Comparison of ENCODE assay signal across 11 cellular contexts in genomic region chr17:82301300-82301915, GRCh38. TPM values are rescaled to one million over a fixed set of nuclear protein-coding genes. Genes with fewer than 3 reads are reported as not detected.
DNase-seq lines count a peak whose midpoint lies in the region; ATAC-seq and TF ChIP-seq lines count a peak whose summit lies in the region.
"Had no signal": no experiment of that assay in that cellular context is flagged by ENCODE, and none has a peak within 500 bp of the region (broad histone marks: within the 10 kb centered on the region; RNA-seq: fewer than 3 reads in every experiment).

No MANE protein-coding gene starts in this region.

- H4K20me1 ChIP-seq in PC-9 (ENCODE audit: insufficient read depth) = no peaks in the 10 kb centered on the region

- DNase-seq in AG20443 (ENCODE audit: low spot score) (peak; percentile 7), H7 (peak; percentile 56), naive B cell (no peak), dorsolateral prefrontal cortex (no peak), PC-9 (no peak)
- peak in 1 of 2 donors; percentile 50 for DNase-seq in activated T-cell treated with anti-CD3 and anti-CD28 coated beads, Interleukin-2, amount 50 U/mL, for 72 hours
- DNase-seq: KG1 had no signal

- H3K4me2 ChIP-seq in PC-9 = no peak overlapping the region

- no peak overlapping the region for H2AFZ ChIP-seq in PC-9

- no peaks in the 10 kb centered on the region for H3K9me3 Mint-ChIP-seq in activated T-cell treated with anti-CD3 and anti-CD28 coated beads, Interleukin-2, amount 50 U/mL, for 72 hours
- H3K9me3 Mint-ChIP-seq in naive B cell = no peaks in the 10 kb centered on the region

- H3K4me1 ChIP-seq in PC-9 (replicated peaks; ENCODE audit: insufficient read depth) = peaks cover 19% of the 10 kb centered on the region

- CTCF ChIA-PET in PC-9 (lab: Charles Lee) = no interaction called here

- H3F3A ChIP-seq in PC-9 (ENCODE audit: insufficient read depth, low read depth) = peaks cover 22% of the 10 kb centered on the region

- POLR2A ChIA-PET in PC-9 (lab: Charles Lee; ENCODE audit: unreplicated experiment) = no interaction called here

- H3K27ac ChIP-seq in dorsolateral prefrontal cortex = no peak overlapping the region
- H3K27ac ChIP-seq in PC-9 = no peak overlapping the region
- H3K27ac ChIP-seq: SJSA1 had no signal

- no peak for ATAC-seq in activated T-cell treated with anti-CD3 and anti-CD28 coated beads, Interleukin-2, amount 50 U/mL, for 72 hours (replicated peaks in 1 of 2)
- no peak for ATAC-seq in naive B cell (ENCODE audit: low read depth in 2 of 2)
- no peak for ATAC-seq in HG03469 (IDR thresholded peaks at IDR 0.05; ENCODE audit: unreplicated experiment)
- ATAC-seq in GM21576 (IDR thresholded peaks at IDR 0.05; ENCODE audit: unreplicated experiment) = no peak

- TF ChIP-seq CTCF in dorsolateral prefrontal cortex (IDR thresholded peaks at IDR 0.05 in 54 of 56, conservative IDR thresholded peaks at IDR 0.05 in 2 of 56; ENCODE audit: low read depth in 1 of 56, partially characterized antibody in 56 of 56) (no peak), PC-9 (conservative IDR thresholded peaks at IDR 0.05) (no peak)

- H3K4me3 Mint-ChIP-seq in activated T-cell treated with anti-CD3 and anti-CD28 coated beads, Interleukin-2, amount 50 U/mL, for 72 hours = peak overlapping the region; percentile 98 to 99
- H3K4me3 Mint-ChIP-seq in naive B cell = peak overlapping the region in 7 of 8 donors; percentile 15 to 76 (median 51)

- H3K27me3 ChIP-seq in H7 (ENCODE audit: control insufficient read depth, insufficient read depth, low read length) (no peaks in the 10 kb centered on the region), dorsolateral prefrontal cortex (no peaks in the 10 kb centered on the region), PC-9 (ENCODE audit: insufficient read depth, low read depth) (no peaks in the 10 kb centered on the region)
- H3K27me3 ChIP-seq: SJSA1 had no signal

- no TSS peak for BruUV-seq in PC-9 (replicated peaks; lab: Mats Ljungman, UMichigan)

- no peak overlapping the region for H3K4me3 ChIP-seq in H7 (ENCODE audit: insufficient read depth, low read depth, low read length)
- H3K4me3 ChIP-seq in dorsolateral prefrontal cortex = no peak overlapping the region
- H3K4me3 ChIP-seq in PC-9 = no peak overlapping the region
- H3K4me3 ChIP-seq: lung, SJSA1 had no signal

- peaks cover 94% of the 10 kb centered on the region for H3K4me1 Mint-ChIP-seq in activated T-cell treated with anti-CD3 and anti-CD28 coated beads, Interleukin-2, amount 50 U/mL, for 72 hours (ENCODE audit: low read depth)
- H3K4me1 Mint-ChIP-seq in naive B cell = peaks cover 49 to 72% (median 60%) of the 10 kb centered on the region in 3 donors

- no peaks in the 10 kb centered on the region for H3K9me2 ChIP-seq in PC-9 (ENCODE audit: insufficient read depth)

- intact Hi-C loops in dorsolateral prefrontal cortex (cut with DNase I) (loop anchor here in 1 of 2 donors (5.0 kb wide), 1 partner anchor 59 kb away; no protein-coding TSS in a partner anchor), PC-9 (cut with micrococcal nuclease; ENCODE audit: unreplicated experiment) (no loop called here)

- H3K9me3 ChIP-seq in PC-9 (ENCODE audit: insufficient read depth, low read depth) = no peaks in the 10 kb centered on the region
- H3K9me3 ChIP-seq: SJSA1 had no signal

- H3K79me2 ChIP-seq in PC-9 (ENCODE audit: low read depth) = no peaks in the 10 kb centered on the region

- H3K36me3 ChIP-seq in H7 (replicated peaks; ENCODE audit: control insufficient read depth, insufficient read depth, low read length) (no peaks in the 10 kb centered on the region), PC-9 (ENCODE audit: low read depth) (no peaks in the 10 kb centered on the region)
- H3K36me3 ChIP-seq: SJSA1 had no signal

- peaks cover 4 to 7% of the 10 kb centered on the region in 2 donors for H3K36me3 Mint-ChIP-seq in activated T-cell treated with anti-CD3 and anti-CD28 coated beads, Interleukin-2, amount 50 U/mL, for 72 hours (ENCODE audit: insufficient read depth in 2 of 2)
- no peaks in the 10 kb centered on the region for H3K36me3 Mint-ChIP-seq in naive B cell

- peak overlapping the region; percentile 90 for H3K27ac Mint-ChIP-seq in activated T-cell treated with anti-CD3 and anti-CD28 coated beads, Interleukin-2, amount 50 U/mL, for 72 hours
- peak overlapping the region; percentile 49 to 100 (median 94) for H3K27ac Mint-ChIP-seq in naive B cell

- H3K27me3 Mint-ChIP-seq in activated T-cell treated with anti-CD3 and anti-CD28 coated beads, Interleukin-2, amount 50 U/mL, for 72 hours (ENCODE audit: low read depth) = no peaks in the 10 kb centered on the region
- no peaks in the 10 kb centered on the region for H3K27me3 Mint-ChIP-seq in naive B cell

RNA-seq across cellular contexts. Expression of gene CD7, which starts 16.0 kb away (rescaled TPM):
- total RNA-seq in H7 (2014; rRNA removed; shearing (Covaris generic)) = 0.38 and 1.7 TPM in 2 replicates
- 1,000 to 10,000 TPM in 1 of 2 donors, 100 to 1,000 TPM in 1; 845 to 1,007 TPM for total RNA-seq in activated T-cell treated with anti-CD3 and anti-CD28 coated beads, Interleukin-2, amount 50 U/mL, for 72 hours
- polyA plus RNA-seq in naive B cell (ENCODE audit: low read depth in 6 of 6) = 1 to 10 TPM in 2 of 6 donors, under 1 TPM in 2, not detected in 2; 0.50 to 1.5 (median 1.0) TPM
- 1 to 10 TPM in 24 of 120 experiments, under 1 TPM in 50, not detected in 46; 0.24 to 2.2 (median 0.71) TPM for total RNA-seq in dorsolateral prefrontal cortex
- 0.48 and 0.68 TPM in 2 replicates for total RNA-seq in PC-9 (2021)
- total RNA-seq: SJSA1 had no signal

RNA-seq across cellular contexts. Expression of gene CSNK1D, which starts 27.9 kb away (rescaled TPM):
- total RNA-seq in H7 (2014; rRNA removed; shearing (Covaris generic)) = 31.7 and 37.3 TPM in 2 replicates
- 100 to 1,000 TPM; 166 to 170 TPM for total RNA-seq in activated T-cell treated with anti-CD3 and anti-CD28 coated beads, Interleukin-2, amount 50 U/mL, for 72 hours
- 10 to 100 TPM; 27.7 to 78.6 (median 63.4) TPM for polyA plus RNA-seq in naive B cell (ENCODE audit: low read depth in 6 of 6)
- 100 to 1,000 TPM in 117 of 120 experiments, 10 to 100 TPM in 3; 96.2 to 160 (median 125) TPM for total RNA-seq in dorsolateral prefrontal cortex
- 151 and 181 TPM in 2 replicates for total RNA-seq in PC-9 (2021)

RNA-seq across cellular contexts. Expression of gene SECTM1, which starts 32.2 kb away (rescaled TPM):
- total RNA-seq in H7 (2014; rRNA removed; shearing (Covaris generic)) = 0.44 and 0.94 TPM in 2 replicates
- total RNA-seq in activated T-cell treated with anti-CD3 and anti-CD28 coated beads, Interleukin-2, amount 50 U/mL, for 72 hours = 10 to 100 TPM in 1 of 2 donors, 1 to 10 TPM in 1; 3.3 to 12.6 TPM
- polyA plus RNA-seq in naive B cell (ENCODE audit: low read depth in 6 of 6) = 1 to 10 TPM in 1 of 6 donors, under 1 TPM in 1, not detected in 4; 0.19 to 2.2 TPM
- 10 to 100 TPM in 3 of 120 experiments, 1 to 10 TPM in 85, under 1 TPM in 30, not detected in 2; 0.33 to 16.8 (median 1.9) TPM for total RNA-seq in dorsolateral prefrontal cortex
- total RNA-seq in PC-9 (2021) = 3.6 and 6.3 TPM in 2 replicates

RNA-seq across cellular contexts. Expression of gene TEX19, which starts 57.6 kb away (rescaled TPM):
- 1.1 and 1.9 TPM in 2 replicates for total RNA-seq in H7 (2014; rRNA removed; shearing (Covaris generic))
- total RNA-seq in activated T-cell treated with anti-CD3 and anti-CD28 coated beads, Interleukin-2, amount 50 U/mL, for 72 hours = under 1 TPM in 1 of 2 donors, not detected in 1; 0.17 TPM
- not detected for polyA plus RNA-seq in naive B cell (ENCODE audit: low read depth in 6 of 6)
- total RNA-seq in dorsolateral prefrontal cortex (not detected), PC-9 (2021) (0.24 and 0.28 TPM in 2 replicates)
- total RNA-seq: lung had no signal

Comparison
In these comparisons a context has a peak if more than half of its experiments do, and no peak if none do; other contexts are left out.
1. DNase-seq: peak in AG20443 (single experiment) and H7 (single experiment); none in naive B cell (single experiment), dorsolateral prefrontal cortex (0 of 10) and PC-9 (0 of 2).
2. RNA of gene CD7, which starts 16.0 kb away (total RNA-seq): 845 to 1,007 TPM in activated T-cell treated with anti-CD3 and anti-CD28 coated beads, Interleukin-2, amount 50 U/mL, for 72 hours; 0.48 to 0.68 TPM in PC-9, 0.24 to 2.2 TPM in dorsolateral prefrontal cortex and 0.38 to 1.7 TPM in H7; every median in the first group is over 100 times any median in the second.